In the genomic region with DNA sequence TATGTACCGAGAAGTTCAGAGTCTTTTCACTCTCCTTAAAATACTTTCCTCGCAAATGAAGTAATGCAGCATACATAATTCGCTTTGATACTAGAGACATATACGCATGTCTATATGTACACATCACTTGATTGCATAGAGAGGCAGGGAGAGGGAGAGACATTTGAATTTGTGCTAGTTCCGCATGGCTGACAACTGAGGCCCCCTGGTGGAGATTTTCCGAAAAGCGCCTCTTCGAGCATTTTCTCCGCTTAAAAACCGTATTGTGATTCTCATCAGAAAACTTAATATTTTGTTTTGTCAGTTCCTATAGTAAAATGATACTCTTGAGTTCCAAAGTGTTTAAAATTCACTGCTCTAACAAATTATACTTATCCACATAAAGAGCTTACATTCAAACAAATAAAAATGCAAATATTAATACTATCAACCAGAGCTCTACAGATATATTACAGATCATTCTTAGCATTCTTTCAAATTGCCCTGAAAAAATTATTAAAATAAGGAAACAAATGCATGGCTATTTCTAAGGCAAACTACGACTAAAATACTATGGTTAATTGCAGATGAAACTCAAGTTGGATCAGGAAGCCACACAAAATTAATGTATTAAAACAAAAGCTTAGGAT, we compare ENCODE assay signal across 8 cellular contexts. TPM values are rescaled to one million over a fixed set of nuclear protein-coding genes. Genes with fewer than 3 reads are reported as not detected.
DNase-seq lines count a peak whose midpoint lies in the region; ATAC-seq, FAIRE-seq and TF ChIP-seq lines count a peak whose summit lies in the region.

No MANE protein-coding gene starts in this region.

- FAIRE-seq in TTC549 (lab: Jason Lieb, UNC) (peak; percentile 86), kidney (lab: Jason Lieb, UNC) (peak; percentile 84)

- no peaks in the 10 kb centered on the region for H3K9me3 ChIP-seq in kidney (ENCODE audit: control insufficient read depth in 1 of 2, low read length in 2 of 2)

- H3K36me3 ChIP-seq in brain microvascular endothelial cell (replicated peaks) = no peaks in the 10 kb centered on the region
- H3K36me3 ChIP-seq in kidney (ENCODE audit: control insufficient read depth in 1 of 2, insufficient read depth in 2 of 2, low read length in 2 of 2) = no peaks in the 10 kb centered on the region

- H3K27me3 ChIP-seq in brain microvascular endothelial cell (replicated peaks) = no peaks in the 10 kb centered on the region

- H3K4me1 ChIP-seq in kidney (ENCODE audit: control insufficient read depth in 1 of 2, insufficient read depth in 1 of 2, low read depth in 1 of 2, low read length in 2 of 2) = no peaks in the 10 kb centered on the region

- intact Hi-C loops in kidney (cut with DNase I) = loop anchor here (10.0 kb wide), 1 partner anchor 1155 kb away; no protein-coding TSS in a partner anchor

- in situ Hi-C loops in brain microvascular endothelial cell (cut with HindIII; ENCODE audit: low pct_ligation_motif_present, low sequenced_read_pairs) = no loop called here

- no peak for ATAC-seq in HG03460 (IDR thresholded peaks at IDR 0.05; ENCODE audit: unreplicated experiment)

- TF ChIP-seq CTCF in brain microvascular endothelial cell (IDR thresholded peaks at IDR 0.05; ENCODE audit: low read depth, low read length, missing control alignments) (peak; percentile 91), kidney (IDR thresholded peaks at IDR 0.05; ENCODE audit: borderline replicate concordance, extremely low read depth, insufficient read depth) (peak; percentile 62)

- no peak overlapping the region for H3K27ac ChIP-seq in brain microvascular endothelial cell
- H3K27ac ChIP-seq in kidney (ENCODE audit: low read depth in 2 of 2, low read length in 2 of 2) = no peak overlapping the region

- H3K4me3 ChIP-seq in brain microvascular endothelial cell (ENCODE audit: low read depth, low read length) (no peak overlapping the region), kidney (ENCODE audit: low read length in 2 of 2) (peak overlapping the region in 1 of 2 donors; percentile 14)

- DNase-seq in ELR (ENCODE audit: low read depth) (peak; percentile 67), MV-4-11 (lab: John Stamatoyannopoulos, UW) (peak; percentile 66), brain microvascular endothelial cell (peak; percentile 51), kidney (no peak), NCI-H187 treated with DMSO at 0.1 percent for 48 hours (lab: John Stamatoyannopoulos, UW) (no peak)
- DNase-seq in stimulated activated CD4-positive, alpha-beta T cell treated with anti-CD3 and anti-CD28 coated beads, Interleukin-2, amount 100 ng/mL, for 48 hours = peak; percentile 64 to 72

- H3K9ac ChIP-seq in kidney (ENCODE audit: low read length in 2 of 2) = no peak overlapping the region

RNA-seq across cellular contexts. Expression of gene MYLK4, which starts 0.6 kb away (rescaled TPM):
- total RNA-seq in kidney = 1.3 TPM
- polyA plus RNA-seq in kidney (ENCODE audit: insufficient read depth, low read depth, low replicate concordance) = 1.1 TPM

RNA-seq across cellular contexts. Expression of gene WRNIP1, which starts 15.1 kb away (rescaled TPM):
- total RNA-seq in kidney = 38.0 TPM
- polyA plus RNA-seq in kidney (ENCODE audit: insufficient read depth, low read depth, low replicate concordance) = 46.3 TPM

Comparison
In these comparisons a context has a peak if more than half of its experiments do, and no peak if none do; other contexts are left out.
1. DNase-seq: peak in ELR (single experiment), MV-4-11 (single experiment), brain microvascular endothelial cell (single experiment) and stimulated activated CD4-positive, alpha-beta T cell treated with anti-CD3 and anti-CD28 coated beads, Interleukin-2, amount 100 ng/mL, for 48 hours (2 of 2); none in kidney (single experiment) and NCI-H187 treated with DMSO at 0.1 percent for 48 hours (single experiment).